ENCODE assay signal across 8 cellular contexts in the genomic region with DNA sequence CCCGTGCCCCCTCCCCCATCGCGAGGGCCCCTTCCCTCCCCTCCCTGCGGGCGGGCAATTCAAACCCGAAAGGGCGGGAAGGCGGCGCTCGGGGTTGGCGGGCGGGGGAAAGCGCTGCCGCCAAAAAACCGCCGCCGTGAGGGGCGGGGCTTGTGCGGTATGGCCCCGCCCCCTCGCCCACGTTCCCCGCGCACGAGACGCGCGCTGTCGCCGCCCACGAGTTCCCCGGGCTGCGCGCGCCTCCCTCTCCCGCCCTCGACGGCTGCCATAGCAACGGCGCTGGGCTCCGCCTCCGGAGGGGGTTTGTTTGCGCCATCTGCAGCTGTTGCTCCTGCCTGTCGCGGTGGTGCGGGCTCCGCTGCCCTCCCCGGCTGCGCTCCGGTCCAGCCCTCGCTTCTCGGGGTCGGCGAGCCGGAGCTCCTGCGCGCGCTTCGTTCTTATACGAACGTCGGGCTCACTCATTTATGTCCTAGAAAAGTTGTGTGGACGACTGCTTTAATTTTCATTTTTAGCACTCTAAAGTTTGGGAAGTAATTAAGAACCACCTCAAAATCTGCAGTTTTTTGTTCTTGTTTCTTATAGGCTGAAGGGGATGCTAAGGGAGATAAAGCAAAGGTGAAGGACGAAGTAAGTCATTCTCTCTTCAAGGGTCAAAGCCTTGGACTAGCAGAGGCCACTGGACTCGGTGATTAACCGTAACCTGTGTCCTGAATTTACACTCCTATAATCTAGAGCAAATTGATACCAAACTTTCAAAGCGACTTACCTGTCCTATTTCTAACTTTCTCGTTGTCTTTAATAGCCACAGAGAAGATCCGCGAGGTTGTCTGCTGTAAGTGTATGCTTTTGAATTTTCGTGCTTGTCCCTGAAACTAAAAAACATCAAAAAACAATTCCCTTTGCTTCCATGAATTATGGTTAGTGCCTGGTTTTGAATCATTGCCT. TPM values are rescaled to one million over a fixed set of nuclear protein-coding genes. Genes with fewer than 3 reads are reported as not detected.
DNase-seq lines count a peak whose midpoint lies in the region; ATAC-seq and TF ChIP-seq lines count a peak whose summit lies in the region.

No MANE protein-coding gene starts in this region.

- H3K4me1 Mint-ChIP-seq in activated T-cell treated with anti-CD3 and anti-CD28 coated beads, Interleukin-2, amount 50 U/mL, for 72 hours (ENCODE audit: low read depth), result peaks cover 46% of the 10 kb centered on the region

- H3K36me3 Mint-ChIP-seq in activated T-cell treated with anti-CD3 and anti-CD28 coated beads, Interleukin-2, amount 50 U/mL, for 72 hours (ENCODE audit: insufficient read depth in 2 of 2), result peaks cover 11 to 32% of the 10 kb centered on the region in 2 donors

- peak overlapping the region; percentile 90 for H3K27ac Mint-ChIP-seq in activated T-cell treated with anti-CD3 and anti-CD28 coated beads, Interleukin-2, amount 50 U/mL, for 72 hours

- TF ChIP-seq CTCF in KMS-11 (conservative IDR thresholded peaks at IDR 0.05; ENCODE audit: low read depth, low read length) (no peak), Panc1 (IDR thresholded peaks at IDR 0.05) (no peak)

- peaks cover 10% of the 10 kb centered on the region for H3K36me3 ChIP-seq in KMS-11 (ENCODE audit: insufficient read depth)
- peaks cover 36% of the 10 kb centered on the region for H3K36me3 ChIP-seq in Panc1 (ENCODE audit: control insufficient read depth, insufficient read depth, low read length)
- H3K36me3 ChIP-seq in muscle layer of colon (ENCODE audit: insufficient read depth, low read length), result peaks cover 29% of the 10 kb centered on the region

- in situ Hi-C loops in Panc1 (cut with HindIII; ENCODE audit: low pct_unique_long_range_greater_than_20kb, low sequenced_read_pairs), result no loop called here

- no peaks in the 10 kb centered on the region for H3K27me3 ChIP-seq in KMS-11 (ENCODE audit: insufficient read depth, low read depth)
- no peaks in the 10 kb centered on the region for H3K27me3 ChIP-seq in Panc1 (ENCODE audit: control insufficient read depth, insufficient read depth, low read length)
- no peaks in the 10 kb centered on the region for H3K27me3 ChIP-seq in muscle layer of colon (ENCODE audit: control insufficient read depth in 1 of 2, insufficient read depth in 2 of 2, low read length in 2 of 2)

- CTCF ChIA-PET in Panc1 (lab: Charles Lee), result no interaction called here

- H3K79me2 ChIP-seq in KMS-11 (ENCODE audit: insufficient read depth, low read depth), result peaks cover 20% of the 10 kb centered on the region

- H3K27me3 Mint-ChIP-seq in activated T-cell treated with anti-CD3 and anti-CD28 coated beads, Interleukin-2, amount 50 U/mL, for 72 hours (ENCODE audit: low read depth), result no peaks in the 10 kb centered on the region

- H3K9ac ChIP-seq in KMS-11 (peak overlapping the region; percentile 100), muscle layer of colon (ENCODE audit: low read length) (peak overlapping the region; percentile 58)

- DNase-seq in DMS153 (lab: John Stamatoyannopoulos, UW) (peak; percentile 95), Panc1 (ENCODE audit: low read depth, low spot score) (peak; percentile 38)
- peak; percentile 96 for DNase-seq in activated T-cell treated with anti-CD3 and anti-CD28 coated beads, Interleukin-2, amount 50 U/mL, for 72 hours
- peak; percentile 89 to 92 for DNase-seq in stimulated activated CD8-positive, alpha-beta memory T cell treated with anti-CD3 and anti-CD28 coated beads, Interleukin-4, amount 100 ng/mL, for 4 hours (ENCODE audit: low read depth in 2 of 2, low spot score in 1 of 2)

- H3K4me3 Mint-ChIP-seq in activated T-cell treated with anti-CD3 and anti-CD28 coated beads, Interleukin-2, amount 50 U/mL, for 72 hours, result peak overlapping the region; percentile 94 to 98

- H3K4me1 ChIP-seq in KMS-11 (ENCODE audit: low read depth, poor library complexity, severe bottlenecking) (peaks cover 32% of the 10 kb centered on the region), Panc1 (ENCODE audit: control insufficient read depth, insufficient read depth, low read length) (peaks cover 21% of the 10 kb centered on the region), muscle layer of colon (ENCODE audit: insufficient read depth, low read length) (peaks cover 28% of the 10 kb centered on the region)

- ATAC-seq in GM21737 (IDR thresholded peaks at IDR 0.05; ENCODE audit: unreplicated experiment), result peak; percentile 69
- ATAC-seq in Panc1, result peak; percentile 66
- peak; percentile 76 to 79 for ATAC-seq in activated T-cell treated with anti-CD3 and anti-CD28 coated beads, Interleukin-2, amount 50 U/mL, for 72 hours (replicated peaks in 1 of 2)
- ATAC-seq in esophagus mucosa, result peak; percentile 87

- TSS peak; percentile 78 for BruUV-seq in Panc1 (replicated peaks; lab: Mats Ljungman, UMichigan)

- intact Hi-C loops in Panc1 (cut with micrococcal nuclease; ENCODE audit: unreplicated experiment), result loop anchor here (10.0 kb wide), 1 partner anchor 62 kb away; no protein-coding TSS in a partner anchor

- H2AFZ ChIP-seq in KMS-11 (ENCODE audit: low read depth), result no peak overlapping the region

- H3K9me3 ChIP-seq in Panc1 (ENCODE audit: control insufficient read depth, insufficient read depth, low read depth, low read length) (no peaks in the 10 kb centered on the region), muscle layer of colon (ENCODE audit: low read length) (no peaks in the 10 kb centered on the region)

- H3K9me3 Mint-ChIP-seq in activated T-cell treated with anti-CD3 and anti-CD28 coated beads, Interleukin-2, amount 50 U/mL, for 72 hours, result no peaks in the 10 kb centered on the region

- H3K4me3 ChIP-seq in KMS-11 (IDR thresholded peaks at IDR 0.05; ENCODE audit: insufficient read depth, low read depth, low read length) (peak overlapping the region; percentile 69), Panc1 (ENCODE audit: low read depth in 2 of 2, low read length in 2 of 2) (peak overlapping the region; percentile 81 to 83), muscle layer of colon (ENCODE audit: low read depth in 1 of 2, low read length in 2 of 2) (peak overlapping the region; percentile 73 to 99)

- POLR2A ChIA-PET in Panc1 (lab: Charles Lee), result no interaction called here

- H3K4me2 ChIP-seq in KMS-11, result peak overlapping the region; percentile 81

- peaks cover 21% of the 10 kb centered on the region; the same call in 1 of the 2 replicates for H4K20me1 ChIP-seq in KMS-11 (ENCODE audit: insufficient read depth)

- H3K27ac ChIP-seq in KMS-11, result peak overlapping the region; percentile 100
- H3K27ac ChIP-seq in Panc1 (ENCODE audit: low read length), result peak overlapping the region; percentile 86
- peak overlapping the region; percentile 94 for H3K27ac ChIP-seq in muscle layer of colon (ENCODE audit: low read depth, low read length)

RNA-seq across cellular contexts. Expression of a gene that starts 0.9 kb away (rescaled TPM):
- total RNA-seq in Panc1 (2021; ENCODE audit: unreplicated experiment), result 496 TPM
- 726 TPM for polyA plus RNA-seq in Panc1 (2012; ENCODE audit: insufficient read length)
- 100 to 1,000 TPM; 434 to 439 TPM for total RNA-seq in activated T-cell treated with anti-CD3 and anti-CD28 coated beads, Interleukin-2, amount 50 U/mL, for 72 hours
- total RNA-seq in esophagus mucosa, result 336 TPM

RNA-seq across cellular contexts. Expression of a gene that starts 41.1 kb away (rescaled TPM):
- 56.7 TPM for total RNA-seq in Panc1 (2021; ENCODE audit: unreplicated experiment)
- 30.3 TPM for polyA plus RNA-seq in Panc1 (2012; ENCODE audit: insufficient read length)
- total RNA-seq in activated T-cell treated with anti-CD3 and anti-CD28 coated beads, Interleukin-2, amount 50 U/mL, for 72 hours, result 10 to 100 TPM; 39.5 to 43.6 TPM
- 37.1 TPM for total RNA-seq in esophagus mucosa

RNA-seq across cellular contexts. Expression of a gene that starts 56.4 kb away (rescaled TPM):
- total RNA-seq in Panc1 (2021; ENCODE audit: unreplicated experiment) (44.0 TPM), esophagus mucosa (27.3 TPM)
- 32.1 TPM for polyA plus RNA-seq in Panc1 (2012; ENCODE audit: insufficient read length)
- 100 to 1,000 TPM; 154 to 163 TPM for total RNA-seq in activated T-cell treated with anti-CD3 and anti-CD28 coated beads, Interleukin-2, amount 50 U/mL, for 72 hours

Comparison
In these comparisons a context has a peak if more than half of its experiments do, and no peak if none do; other contexts are left out.
1. Peak in every context shown above with its lines: DNase-seq, ATAC-seq, H3K4me3 ChIP-seq and H3K27ac ChIP-seq.
2. DNase-seq: peak in every context shown above with its lines; median percentile 96 in activated T-cell treated with anti-CD3 and anti-CD28 coated beads, Interleukin-2, amount 50 U/mL, for 72 hours; 95 in DMS153; 90 in stimulated activated CD8-positive, alpha-beta memory T cell treated with anti-CD3 and anti-CD28 coated beads, Interleukin-4, amount 100 ng/mL, for 4 hours; 38 in Panc1.